Comparison of ENCODE assay signal across 12 cellular contexts in genomic region chr2:238380785-238381184, GRCh38. TPM values are rescaled to one million over a fixed set of nuclear protein-coding genes. Genes with fewer than 3 reads are reported as not detected.
DNase-seq lines count a peak whose midpoint lies in the region; ATAC-seq, FAIRE-seq and TF ChIP-seq lines count a peak whose summit lies in the region.
"Had no signal": no experiment of that assay in that cellular context is flagged by ENCODE, and none has a peak within 500 bp of the region (broad histone marks: within the 10 kb centered on the region; RNA-seq: fewer than 3 reads in every experiment).

No MANE protein-coding gene starts in this region.

- H3K36me3 ChIP-seq in GM23248 (ENCODE audit: low read depth), result no peaks in the 10 kb centered on the region; the same call in 1 of the 2 replicates
- peaks cover 7% of the 10 kb centered on the region; the same call in 1 of the 2 replicates for H3K36me3 ChIP-seq in RWPE2 (ENCODE audit: low read depth)
- H3K36me3 ChIP-seq in esophagus muscularis mucosa, result peaks cover 0 to 28% (median 10%) of the 10 kb centered on the region in 4 donors

- H3K27me3 ChIP-seq in GM23248 (replicated peaks; ENCODE audit: insufficient read depth) (no peaks in the 10 kb centered on the region), RWPE2 (ENCODE audit: insufficient read depth, poor library complexity, severe bottlenecking) (no peaks in the 10 kb centered on the region), esophagus muscularis mucosa (no peaks in the 10 kb centered on the region)

- no peak overlapping the region for H3K4me2 ChIP-seq in GM23248 (ENCODE audit: unreplicated experiment)

- WGBS in GM23248 (ENCODE audit: low coverage in 1 of 2, low lambda C conversion rate in 2 of 2, missing lambda C conversion rate in 2 of 2), 2 experiments, result 87 to 95% methylated on average over 1 of the region's 1 CpG
- WGBS in esophagus muscularis mucosa, result 78% methylated on average over 1 of the region's 1 CpG

- H3K4me1 ChIP-seq in GM23248 (ENCODE audit: insufficient read depth) (peaks cover 13% of the 10 kb centered on the region), RWPE2 (ENCODE audit: insufficient read depth, poor library complexity, severe bottlenecking) (peaks cover 24% of the 10 kb centered on the region), esophagus muscularis mucosa (peaks cover 10 to 18% (median 16%) of the 10 kb centered on the region in 4 donors)

- no peak overlapping the region for H3K27ac ChIP-seq in GM23248
- H3K27ac ChIP-seq in RWPE2 (ENCODE audit: poor library complexity, severe bottlenecking), result peak overlapping the region; percentile 85
- no peak overlapping the region for H3K27ac ChIP-seq in esophagus muscularis mucosa (replicated peaks in 1 of 4)

- in situ Hi-C loops in GM23248 (cut with MboI), result no loop called here

- H3K9me2 ChIP-seq in GM23248 (ENCODE audit: insufficient read depth), result no peaks in the 10 kb centered on the region

- FAIRE-seq in HTR-8/SVneo (lab: Jason Lieb, UNC), result no peak
- FAIRE-seq: islet of Langerhans had no signal

- no peak overlapping the region for H2AFZ ChIP-seq in GM23248

- TF ChIP-seq CTCF in RWPE2 (IDR thresholded peaks at IDR 0.05; ENCODE audit: poor library complexity, severe bottlenecking), result no peak
- TF ChIP-seq CTCF in foreskin fibroblast (IDR thresholded peaks at IDR 0.05; ENCODE audit: low read depth, low read length), result no peak
- no peak for TF ChIP-seq CTCF in GM10266 (IDR thresholded peaks at IDR 0.05; ENCODE audit: control insufficient read depth, insufficient read depth, low read depth, missing control alignments)
- no peak for TF ChIP-seq CTCF in esophagus muscularis mucosa (IDR thresholded peaks at IDR 0.05)

- H3F3A ChIP-seq in GM23248 (ENCODE audit: insufficient read depth), result no peaks in the 10 kb centered on the region

- DNase-seq in A172 (ENCODE audit: low spot score), result peak; percentile 77
- DNase-seq in GM23248, result peak; percentile 70
- DNase-seq in RWPE2 (ENCODE audit: low spot score), result no peak
- DNase-seq in foreskin fibroblast, result peak; percentile 14 to 35
- no peak for DNase-seq in GM10266 (ENCODE audit: extremely low spot score)
- DNase-seq in esophagus muscularis mucosa (ENCODE audit: extremely low spot score), result no peak
- no peak for DNase-seq in NCI-H1105 (lab: John Stamatoyannopoulos, UW)
- DNase-seq in HTR-8/SVneo (ENCODE audit: insufficient read length, low spot score), result no peak
- DNase-seq: activated CD4-positive, alpha-beta T cell treated with anti-CD3 and anti-CD28 coated beads, Interleukin-2, amount 50 U/mL, for 48 hours; activated naive CD4-positive, alpha-beta T cell treated with anti-CD3 and anti-CD28 coated beads, Interleukin-2, amount 10 ng/mL, durations not matched to agents 7 days and 5 days; NCI-H2107 had no signal

- peak; percentile 87 for ATAC-seq in RWPE2 (ENCODE audit: low read depth)

- H3K9me3 ChIP-seq in GM23248 (ENCODE audit: low read depth) (no peaks in the 10 kb centered on the region), RWPE2 (ENCODE audit: severe bottlenecking) (no peaks in the 10 kb centered on the region), esophagus muscularis mucosa (no peaks in the 10 kb centered on the region)

- intact Hi-C loops in esophagus muscularis mucosa (cut with DNase I), result no loop called here

- no peaks in the 10 kb centered on the region for H4K20me1 ChIP-seq in GM23248 (ENCODE audit: insufficient read depth)

- TF ChIP-seq EP300 in esophagus muscularis mucosa (IDR thresholded peaks at IDR 0.05), result no peak

- no peak for TF ChIP-seq POLR2A in esophagus muscularis mucosa (IDR thresholded peaks at IDR 0.05; ENCODE audit: low read depth)

- H3K4me3 ChIP-seq in GM23248, result no peak overlapping the region
- no peak overlapping the region for H3K4me3 ChIP-seq in RWPE2 (ENCODE audit: severe bottlenecking)
- no peak overlapping the region for H3K4me3 ChIP-seq in foreskin fibroblast (ENCODE audit: low read depth in 1 of 2, low read length in 2 of 2)
- no peak overlapping the region for H3K4me3 ChIP-seq in esophagus muscularis mucosa

- 0 out of 2 replicates have a peak, but pooled peaks cover 3% of the 10 kb centered on the region for H3K79me2 ChIP-seq in GM23248 (ENCODE audit: insufficient read depth)

- no peak overlapping the region for H3K9ac ChIP-seq in GM23248

RNA-seq across cellular contexts. Expression of gene ASB1, which starts 45.9 kb away (rescaled TPM):
- total RNA-seq in A172 (2014; rRNA removed; shearing (Covaris generic)), result 43.2 and 46.8 TPM in 2 replicates
- total RNA-seq in GM23248 (2014; rRNA removed; shearing (Covaris generic)), result 35.5 and 38.4 TPM in 2 replicates
- polyA plus RNA-seq in GM23248 (2016; fragmentation: Nextera tagmentation; extraction: Ambion mirVana), result 31.5 and 35.3 TPM in 2 replicates
- total RNA-seq in esophagus muscularis mucosa, result 10 to 100 TPM; 19.9 to 42.1 (median 33.9) TPM

Comparison
In these comparisons a context has a peak if more than half of its experiments do, and no peak if none do; other contexts are left out.
1. DNase-seq: peak in A172 (single experiment), GM23248 (single experiment) and foreskin fibroblast (2 of 2); none in RWPE2 (single experiment), GM10266 (single experiment), esophagus muscularis mucosa (single experiment), NCI-H1105 (single experiment) and HTR-8/SVneo (single experiment).